In the genomic region with DNA sequence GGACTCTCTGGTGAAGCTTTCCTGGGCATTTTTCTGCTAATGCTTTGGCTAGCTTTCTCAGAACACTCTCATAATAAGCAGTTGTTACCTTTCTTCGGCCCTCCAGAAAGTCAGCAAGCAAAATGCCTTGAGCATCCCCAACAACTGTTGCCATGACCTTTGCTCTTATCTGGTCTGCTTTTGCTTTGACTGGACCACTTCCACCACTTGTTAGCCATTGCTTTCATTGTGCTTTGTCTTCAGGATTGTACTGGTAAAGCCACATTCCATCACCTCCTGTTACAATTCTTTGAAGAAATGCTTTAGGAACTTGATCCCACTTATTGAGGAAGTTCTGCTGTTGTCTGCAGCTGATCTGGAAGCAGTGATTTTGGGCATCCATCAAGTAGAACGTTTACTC, we compare ENCODE assay signal across 27 cellular contexts. TPM values are rescaled to one million over a fixed set of nuclear protein-coding genes. Genes with fewer than 3 reads are reported as not detected.
"Had no signal": no experiment of that assay in that cellular context is flagged by ENCODE, and none has a peak within 500 bp of the region (broad histone marks: within the 10 kb centered on the region; RNA-seq: fewer than 3 reads in every experiment).

No MANE protein-coding gene starts in this region.

- DNase-seq: activated CD4-positive, alpha-beta T cell treated with anti-CD3 and anti-CD28 coated beads for 4 hours; activated CD8-positive, alpha-beta T cell treated with anti-CD3 and anti-CD28 coated beads for 36 hours; activated effector memory CD4-positive, alpha-beta T cell treated with Interleukin-2 at 50 U/mL for 16 hours; activated T-cell treated with anti-CD3 and anti-CD28 coated beads, Interleukin-2, amount 50 U/mL, for 4 hours; amniotic stem cell; cerebellar nuclear complex; effector memory CD8-positive, alpha-beta T cell; heart right ventricle; kidney; left ventricle myocardium superior; mesenchymal stem cell; nucleus accumbens; posterior cingulate gyrus; stimulated activated CD4-positive, alpha-beta T cell treated with anti-CD3 and anti-CD28 coated beads, Interleukin-4, amount 100 ng/mL, for 4 hours; stimulated activated CD8-positive, alpha-beta memory T cell treated with anti-CD3 and anti-CD28 coated beads, Interleukin-4, amount 100 ng/mL, for 48 hours; SW 1271 had no signal

- ATAC-seq: activated CD8-positive, alpha-beta T cell treated with anti-CD3 and anti-CD28 coated beads for 36 hours; activated naive CD4-positive, alpha-beta T cell treated with anti-CD3 and anti-CD28 coated beads, Interleukin-2, amount 50 U/mL, for 72 hours; activated T-cell treated with anti-CD3 and anti-CD28 coated beads, Interleukin-2, amount 50 U/mL, for 4 hours; effector memory CD8-positive, alpha-beta T cell; heart right ventricle; left ventricle myocardium superior; natural killer cell treated with Interleukin-12 subunit alpha and Interleukin-12 subunit beta and Interleukin-15 and Interleukin-18, amount 100 ng/mL, for 72 hours; WTC11 had no signal

- H3K27ac ChIP-seq: breast epithelium, epithelial cell of prostate, heart right ventricle, right atrium auricular region, suprapubic skin had no signal

- H3K4me3 ChIP-seq: breast epithelium, heart right ventricle, right atrium auricular region, smooth muscle cell, suprapubic skin had no signal

- H3K9me3 ChIP-seq: breast epithelium, heart right ventricle, right atrium auricular region, suprapubic skin had no signal

- H3K36me3 ChIP-seq: breast epithelium had no signal

- FAIRE-seq: frontal cortex, kidney, TTC549 had no signal

- H3K4me1 ChIP-seq: breast epithelium, heart right ventricle, right atrium auricular region, suprapubic skin had no signal

- H3K27me3 ChIP-seq: breast epithelium, heart right ventricle, right atrium auricular region, suprapubic skin had no signal

- H3K4me2 ChIP-seq: smooth muscle cell had no signal

RNA-seq across cellular contexts. Expression of a gene that starts 49.2 kb away (rescaled TPM):
- total RNA-seq: activated naive CD4-positive, alpha-beta T cell treated with anti-CD3 and anti-CD28 coated beads, Interleukin-2, amount 50 U/mL, for 72 hours; breast epithelium; fibroblast of lung; frontal cortex; heart right ventricle; kidney; left ventricle myocardium superior; right atrium auricular region; smooth muscle cell; suprapubic skin; WTC11 had no signal
- polyA plus RNA-seq: fibroblast of lung, heart right ventricle, smooth muscle cell had no signal
